ENCODE assay signal across 10 cellular contexts in the genomic region with DNA sequence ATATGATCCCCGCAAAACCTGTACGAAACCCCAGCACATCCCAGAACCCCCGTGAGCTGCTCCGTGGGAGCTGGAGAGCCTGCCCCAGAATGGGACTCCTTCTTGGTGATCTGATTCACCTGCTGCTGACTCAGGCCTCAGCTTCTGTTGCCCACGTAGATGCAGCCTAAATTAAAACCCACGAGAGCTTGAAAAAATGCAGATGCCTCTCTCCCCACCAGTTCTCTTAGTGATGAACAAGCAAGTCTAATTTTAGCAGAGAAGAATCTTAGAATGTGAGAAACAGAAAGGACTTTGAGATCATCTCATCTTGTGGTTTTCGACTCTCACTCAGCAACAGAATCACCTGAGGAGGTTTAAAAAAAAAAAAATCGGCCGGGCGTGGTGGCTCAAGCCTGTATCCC. TPM values are rescaled to one million over a fixed set of nuclear protein-coding genes. Genes with fewer than 3 reads are reported as not detected.
A peak's percentile ranks its signal among the peaks of the same experiment; 100 is the strongest.
DNase-seq lines count a peak whose midpoint lies in the region; ATAC-seq, FAIRE-seq and TF ChIP-seq lines count a peak whose summit lies in the region.
"Had no signal": no experiment of that assay in that cellular context is flagged by ENCODE, and none has a peak within 500 bp of the region (broad histone marks: within the 10 kb centered on the region; RNA-seq: fewer than 3 reads in every experiment).

No MANE protein-coding gene starts in this region.

- no peaks in the 10 kb centered on the region for H3K9me3 ChIP-seq in heart right ventricle
- no peaks in the 10 kb centered on the region for H3K9me3 ChIP-seq in astrocyte (ENCODE audit: insufficient read depth, low read depth, low read length)
- H3K9me3 ChIP-seq in transverse colon: no peaks in the 10 kb centered on the region

- H3K27ac ChIP-seq in heart right ventricle: peak overlapping the region; percentile 26 to 90 (median 83)
- no peak overlapping the region for H3K27ac ChIP-seq in astrocyte (ENCODE audit: low read depth, low read length)
- H3K27ac ChIP-seq in transverse colon: peak overlapping the region in 3 of 4 donors; percentile 50 to 82 (median 67)

- H3K36me3 ChIP-seq in heart right ventricle (peaks cover 0 to 6% (median 0%) of the 10 kb centered on the region in 9 donors), astrocyte (ENCODE audit: insufficient read depth, low read length) (no peaks in the 10 kb centered on the region), transverse colon (no peaks in the 10 kb centered on the region)

- H3K27ac Mint-ChIP-seq in astrocyte (ENCODE audit: unreplicated experiment): peak overlapping the region; percentile 17
- H3K27ac Mint-ChIP-seq: naive B cell had no signal

- no peaks in the 10 kb centered on the region for H3K27me3 ChIP-seq in heart right ventricle
- H3K27me3 ChIP-seq in astrocyte (ENCODE audit: insufficient read depth, low read length): peaks cover 5% of the 10 kb centered on the region
- H3K27me3 ChIP-seq in transverse colon: no peaks in the 10 kb centered on the region

- H4K20me1 ChIP-seq in astrocyte (ENCODE audit: insufficient read depth, low read length): no peaks in the 10 kb centered on the region

- WGBS in heart right ventricle, 2 donors: 63 to 76% methylated on average over 10 of the region's 10 CpGs
- WGBS in transverse colon (ENCODE audit: low coverage in 1 of 2), 2 donors: 70 to 75% methylated on average over 7 to 10 of the region's 10 CpGs

- peaks cover 4% of the 10 kb centered on the region for H3K4me1 Mint-ChIP-seq in astrocyte (ENCODE audit: low read depth, unreplicated experiment)

- ATAC-seq in heart right ventricle (no peak), left ventricle myocardium superior (no peak), HG03039 (IDR thresholded peaks at IDR 0.05; ENCODE audit: unreplicated experiment) (peak; percentile 78)

- H3K4me1 ChIP-seq in heart right ventricle (peaks cover 21 to 82% (median 70%) of the 10 kb centered on the region in 9 donors), astrocyte (ENCODE audit: insufficient read depth, low read length) (peaks cover 5% of the 10 kb centered on the region), transverse colon (peaks cover 10 to 29% (median 19%) of the 10 kb centered on the region in 4 donors)

- DNase-seq in heart right ventricle: no peak
- no peak for DNase-seq in left ventricle myocardium superior
- DNase-seq in astrocyte (ENCODE audit: low read depth): no peak
- no peak for DNase-seq in transverse colon
- DNase-seq in NCI-H524 treated with DMSO at 0.1 percent for 48 hours (lab: John Stamatoyannopoulos, UW): no peak
- DNase-seq in pons (ENCODE audit: low spot score): no peak
- no peak for DNase-seq in SKM-1 treated with dmso at 0.1 percent for 144 hours (lab: John Stamatoyannopoulos, UW; ENCODE audit: unreplicated experiment)
- DNase-seq: naive B cell; stimulated activated naive CD4-positive, alpha-beta T cell treated with Interleukin-2 at 50 U/mL for 16 hours had no signal

- no peak overlapping the region for H2AFZ ChIP-seq in astrocyte (ENCODE audit: low read depth, low read length)

- FAIRE-seq in astrocyte (lab: Jason Lieb, UNC): no peak

- H3K4me2 ChIP-seq in astrocyte (ENCODE audit: low read length): no peak overlapping the region

- H3K9me3 Mint-ChIP-seq in astrocyte (ENCODE audit: unreplicated experiment): no peaks in the 10 kb centered on the region
- H3K9me3 Mint-ChIP-seq: naive B cell had no signal

- intact Hi-C loops in heart right ventricle (cut with DNase I): loop anchor here in 3 of 10 donors (2.0 to 5.0 kb wide), 3 partner anchors 38 to 57 kb away; partner anchors contain the start of gene TMOD1 (in 1 of the 3)
- intact Hi-C loops in left ventricle myocardium superior (cut with micrococcal nuclease): no loop called here
- intact Hi-C loops in transverse colon (cut with DNase I; ENCODE audit: low total_unique reads): no loop called here

- no peak overlapping the region for H3K9ac ChIP-seq in astrocyte (ENCODE audit: low read length)

- no peaks in the 10 kb centered on the region for H3K36me3 Mint-ChIP-seq in astrocyte (ENCODE audit: low read depth, unreplicated experiment)
- H3K36me3 Mint-ChIP-seq: naive B cell had no signal

- in situ Hi-C loops in transverse colon (cut with MboI; ENCODE audit: low pct_ligation_motif_present in 1 of 4, low pct_unique_long_range_greater_than_20kb in 1 of 4, low sequenced_read_pairs in 3 of 4): no loop called here

- TF ChIP-seq EP300 in transverse colon (IDR thresholded peaks at IDR 0.05; ENCODE audit: low read depth): no peak

- no peak for TF ChIP-seq POLR2A in transverse colon (IDR thresholded peaks at IDR 0.05)

- H3K4me3 ChIP-seq in heart right ventricle: no peak overlapping the region
- H3K4me3 ChIP-seq in astrocyte (ENCODE audit: insufficient read depth, low read depth, low read length): no peak overlapping the region
- no peak overlapping the region for H3K4me3 ChIP-seq in transverse colon

- TF ChIP-seq CTCF in heart right ventricle (IDR thresholded peaks at IDR 0.05): no peak
- TF ChIP-seq CTCF in astrocyte (IDR thresholded peaks at IDR 0.05; ENCODE audit: insufficient read depth, low read depth, low read length): no peak
- no peak for TF ChIP-seq CTCF in transverse colon (IDR thresholded peaks at IDR 0.05)

- no peak overlapping the region for H3K4me3 Mint-ChIP-seq in astrocyte (ENCODE audit: unreplicated experiment)
- H3K4me3 Mint-ChIP-seq: naive B cell had no signal

- H3K27me3 Mint-ChIP-seq in astrocyte (ENCODE audit: low read depth, unreplicated experiment): peaks cover 42% of the 10 kb centered on the region

- H3K79me2 ChIP-seq in astrocyte (ENCODE audit: insufficient read depth, low read length): no peaks in the 10 kb centered on the region

RNA-seq across cellular contexts. Expression of gene TMOD1, which starts 57.6 kb away (rescaled TPM):
- 100 to 1,000 TPM; 164 to 203 (median 181) TPM for total RNA-seq in heart right ventricle
- 10 to 100 TPM; 83.7 to 89.1 TPM for polyA plus RNA-seq in heart right ventricle
- total RNA-seq in left ventricle myocardium superior: 205 TPM
- total RNA-seq in astrocyte: 0.24 and 0.48 TPM in 2 replicates
- total RNA-seq in transverse colon: 10 to 100 TPM in 1 of 4 donors, 1 to 10 TPM in 3; 4.2 to 11.6 (median 7.1) TPM

Comparison
In these comparisons a context has a peak if more than half of its experiments do, and no peak if none do; other contexts are left out.
1. RNA of gene TMOD1, which starts 57.6 kb away (total RNA-seq): 205 TPM in left ventricle myocardium superior (single experiment) and 164 to 203 TPM in heart right ventricle; 4.2 to 11.6 TPM in transverse colon and 0.24 to 0.48 TPM in astrocyte; every median in the first group is over 10 times any median in the second.